1 cellular context compared by ENCODE assay signal in genomic region chr2:224357098-224357901, GRCh38.
TF ChIP-seq lines count a peak whose summit lies in the region.

No MANE protein-coding gene starts in this region.

TF ChIP-seq in GM23338, 12 proteins besides CTCF, POLR2A, EP300 and RAD21 (continued from another document):
- TF ChIP-seq ZNF462 (CRISPR knock-in tag; IDR thresholded peaks at IDR 0.05) (no peak), ZNF331 (CRISPR knock-in tag; IDR thresholded peaks at IDR 0.05; ENCODE audit: low read depth) (no peak), EZH2phosphoT487 (IDR thresholded peaks at IDR 0.05; ENCODE audit: unreplicated experiment) (no peak), ETS1 (IDR thresholded peaks at IDR 0.05) (no peak), JUNB (IDR thresholded peaks at IDR 0.05; ENCODE audit: unreplicated experiment) (no peak)
